Comparison of ENCODE assay signal across 13 cellular contexts in the genomic region with DNA sequence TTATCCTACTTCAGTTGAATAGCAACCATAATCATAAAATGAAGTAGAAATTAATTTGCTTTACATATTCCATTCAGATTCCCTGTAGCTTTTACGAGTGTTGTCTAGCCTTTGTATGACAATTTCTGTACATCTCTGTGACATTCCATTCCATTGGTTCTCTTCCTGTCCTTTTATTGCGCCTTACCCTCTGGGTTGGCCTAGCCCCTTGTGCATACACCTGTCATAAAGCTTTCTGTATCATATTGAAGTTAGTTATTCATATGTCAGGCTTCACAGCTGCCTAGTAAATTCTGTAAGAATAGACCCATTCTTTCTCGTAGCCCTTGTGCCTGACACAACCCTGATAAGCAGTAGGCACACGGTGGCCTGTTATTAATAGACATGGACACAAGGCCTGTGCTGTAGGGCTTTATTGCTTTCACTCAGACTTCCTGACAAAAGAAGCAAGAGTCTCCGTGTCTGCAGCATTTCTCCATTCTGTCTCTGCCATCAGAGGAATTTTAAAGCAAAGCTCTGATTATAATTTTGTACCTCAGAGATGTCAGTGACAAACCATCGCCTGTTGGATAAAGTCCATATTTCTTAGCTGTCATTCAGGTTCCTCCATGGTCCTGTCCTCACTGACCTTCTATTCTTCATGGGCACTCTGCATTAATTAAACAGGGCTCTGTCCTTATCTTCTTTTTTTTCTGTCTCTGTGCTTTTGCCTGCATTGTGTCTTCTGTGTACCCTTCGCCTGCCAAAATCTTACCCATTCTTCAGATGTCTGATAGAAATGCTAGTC. TPM values are rescaled to one million over a fixed set of nuclear protein-coding genes. Genes with fewer than 3 reads are reported as not detected.
DNase-seq lines count a peak whose midpoint lies in the region; ATAC-seq and TF ChIP-seq lines count a peak whose summit lies in the region.
"Had no signal": no experiment of that assay in that cellular context is flagged by ENCODE, and none has a peak within 500 bp of the region (broad histone marks: within the 10 kb centered on the region; RNA-seq: fewer than 3 reads in every experiment).

No MANE protein-coding gene starts in this region.

- H3K4me3 ChIP-seq in endodermal cell (ENCODE audit: low read length) (no peak overlapping the region), mucosa of descending colon (no peak overlapping the region)

- 91% methylated on average over 6 to 7 of the region's 7 CpGs for WGBS in endodermal cell (ENCODE audit: insufficient coverage in 1 of 2, insufficient read length in 1 of 2), 2 experiments

- intact Hi-C loops in mucosa of descending colon (cut with DNase I, micrococcal nuclease), result no loop called here

- peak; percentile 92 for ATAC-seq in mucosa of descending colon
- ATAC-seq: activated CD8-positive, alpha-beta T cell treated with anti-CD3 and anti-CD28 coated beads, Interleukin-2, amount 10 ng/mL, durations not matched to agents 7 days and 5 days; activated naive CD4-positive, alpha-beta T cell treated with anti-CD3 and anti-CD28 coated beads, Interleukin-2, amount 50 U/mL, for 72 hours had no signal

- peak overlapping the region; percentile 20 for H3K27ac Mint-ChIP-seq in endodermal cell
- H3K27ac Mint-ChIP-seq: activated CD8-positive, alpha-beta T cell treated with anti-CD3 and anti-CD28 coated beads, Interleukin-2, amount 10 ng/mL, durations not matched to agents 7 days and 5 days had no signal

- no peaks in the 10 kb centered on the region for H3K9me3 Mint-ChIP-seq in endodermal cell
- H3K9me3 Mint-ChIP-seq: activated naive CD4-positive, alpha-beta T cell treated with anti-CD3 and anti-CD28 coated beads, Interleukin-2, amount 50 U/mL, for 72 hours had no signal

- H3K9ac ChIP-seq in endodermal cell (ENCODE audit: extremely low read depth, low read length, poor library complexity, severe bottlenecking), result no peak overlapping the region

- no peaks in the 10 kb centered on the region for H3K27me3 ChIP-seq in endodermal cell (ENCODE audit: control insufficient read depth, insufficient read depth, low read length, poor library complexity, severe bottlenecking)

- TF ChIP-seq CTCF in endodermal cell (conservative IDR thresholded peaks at IDR 0.05) (no peak), mucosa of descending colon (IDR thresholded peaks at IDR 0.05) (no peak), GM10248 (IDR thresholded peaks at IDR 0.05; ENCODE audit: control extremely low read depth, extremely low read depth, low read depth, missing control alignments) (no peak)

- H3K36me3 Mint-ChIP-seq in endodermal cell (ENCODE audit: low read depth), result peaks cover 28% of the 10 kb centered on the region

- H3K9me3 ChIP-seq in endodermal cell (ENCODE audit: control insufficient read depth, low read length), result no peaks in the 10 kb centered on the region
- no peaks in the 10 kb centered on the region for H3K9me3 ChIP-seq in mucosa of descending colon

- POLR2A ChIA-PET in GM10248 (lab: Yijun Ruan, JAX), result no interaction called here

- no peaks in the 10 kb centered on the region for H3K27me3 Mint-ChIP-seq in endodermal cell (ENCODE audit: insufficient read depth)

- no peak overlapping the region for H3K4me3 Mint-ChIP-seq in endodermal cell
- H3K4me3 Mint-ChIP-seq: activated CD8-positive, alpha-beta T cell treated with anti-CD3 and anti-CD28 coated beads, Interleukin-2, amount 10 ng/mL, durations not matched to agents 7 days and 5 days had no signal

- no peak overlapping the region for H3K27ac ChIP-seq in endodermal cell (ENCODE audit: low read depth, low read length)

- DNase-seq in OCI-M1 (lab: John Stamatoyannopoulos, UW) (peak; percentile 20), endodermal cell (peak; percentile 2), mucosa of descending colon (no peak), superior temporal gyrus (ENCODE audit: extremely low spot score) (peak; percentile 65), ureter (ENCODE audit: low spot score) (no peak), HT-29 (ENCODE audit: low spot score) (no peak), GM10248 (ENCODE audit: extremely low spot score) (no peak), OCI-M2 (lab: John Stamatoyannopoulos, UW; ENCODE audit: unreplicated experiment) (no peak)
- DNase-seq: activated CD8-positive, alpha-beta T cell treated with anti-CD3 and anti-CD28 coated beads, Interleukin-2, amount 10 ng/mL, durations not matched to agents 7 days and 5 days; GF-D8; NCI-H1105; NCI-H510A had no signal

- H3K36me3 ChIP-seq in endodermal cell (ENCODE audit: control insufficient read depth, insufficient read depth, low read length), result peaks cover 30% of the 10 kb centered on the region
- no peaks in the 10 kb centered on the region for H3K36me3 ChIP-seq in mucosa of descending colon (ENCODE audit: low read depth)

- H3K4me1 ChIP-seq in endodermal cell (ENCODE audit: control insufficient read depth, insufficient read depth, low read length), result no peaks in the 10 kb centered on the region
- peaks cover 14% of the 10 kb centered on the region for H3K4me1 ChIP-seq in mucosa of descending colon (ENCODE audit: low read depth)

- peaks cover 5% of the 10 kb centered on the region for H3K4me1 Mint-ChIP-seq in endodermal cell

- CTCF ChIA-PET in GM10248 (lab: Yijun Ruan, JAX), result interaction anchor here (0.9 to 3.1 kb wide), 3 partner anchors 10 to 60 kb away, joined by 3 to 10 read pairs (median 6); no protein-coding TSS in a partner anchor

RNA-seq across cellular contexts. Expression of gene BID, which starts 49.4 kb away (rescaled TPM):
- 10 to 100 TPM; 20.1 to 24.4 TPM for total RNA-seq in endodermal cell
- 22.8 TPM for polyA plus RNA-seq in endodermal cell (2013, experiment 1 of 2)
- 19.1 TPM for polyA plus RNA-seq in endodermal cell (2013, experiment 2 of 2)
- 10 to 100 TPM; 17.9 to 35.0 (median 21.8) TPM for total RNA-seq in mucosa of descending colon
- 31.3 TPM for total RNA-seq in ureter
- 290 and 308 TPM in 2 replicates for total RNA-seq in HT-29 (2014; rRNA removed; shearing (Covaris generic))

Comparison
In these comparisons a context has a peak if more than half of its experiments do, and no peak if none do; other contexts are left out.
1. DNase-seq: peak in OCI-M1 (single experiment), endodermal cell (single experiment) and superior temporal gyrus (single experiment); none in mucosa of descending colon (0 of 3), ureter (single experiment), HT-29 (single experiment), GM10248 (single experiment) and OCI-M2 (single experiment).